In the genomic region with DNA sequence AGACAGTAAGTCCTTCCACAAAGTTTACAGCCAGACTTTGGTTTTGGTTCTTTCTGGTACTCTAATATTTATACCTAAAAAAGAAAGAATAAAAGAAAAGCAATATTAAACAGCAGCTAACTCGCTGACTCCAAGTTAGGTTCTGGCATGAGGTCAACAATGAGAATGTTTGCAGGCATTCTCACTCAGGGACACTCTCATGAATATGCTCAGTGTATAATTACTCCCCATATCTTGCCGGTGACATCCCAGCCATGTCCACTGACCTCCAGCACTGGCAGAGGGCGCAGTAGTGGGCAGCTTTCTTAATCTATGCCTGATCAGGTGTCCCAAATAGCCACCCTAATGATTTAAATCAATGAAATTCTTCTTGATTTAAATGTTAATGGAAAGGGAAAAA, we compare ENCODE assay signal across 19 cellular contexts.
"Had no signal": no experiment of that assay in that cellular context is flagged by ENCODE, and none has a peak within 500 bp of the region (broad histone marks: within the 10 kb centered on the region; RNA-seq: fewer than 3 reads in every experiment).

No MANE protein-coding gene starts in this region.

- H3K27ac Mint-ChIP-seq: dendritic cell treated with granulocyte-macrophage colony-stimulating factor and Interleukin-4, amounts not matched to agents 40 ng/mL and 50 ng/mL, for 4 days; effector memory CD8-positive, alpha-beta T cell; stimulated activated naive CD8-positive, alpha-beta T cell treated with anti-CD3 and anti-CD28 coated beads, Interleukin-15, amount 100 ng/mL, for 72 hours; T-cell had no signal

- H3K27me3 ChIP-seq: adrenal gland, brain microvascular endothelial cell, testis had no signal

- ATAC-seq: effector memory CD8-positive, alpha-beta T cell; pancreas; stimulated activated naive CD8-positive, alpha-beta T cell treated with anti-CD3 and anti-CD28 coated beads, Interleukin-15, amount 100 ng/mL, for 72 hours; T-cell had no signal

- DNase-seq: activated CD4-positive, alpha-beta T cell treated with anti-CD3 and anti-CD28 coated beads for 4 hours; activated CD8-positive, alpha-beta memory T cell treated with anti-CD3 and anti-CD28 coated beads for 24 hours; activated naive CD4-positive, alpha-beta T cell treated with Interleukin-2 at 50 U/mL for 16 hours; brain microvascular endothelial cell; effector memory CD8-positive, alpha-beta T cell; erythroblast; glutamatergic neuron; left ventricle myocardium inferior; pancreas; stimulated activated CD4-positive, alpha-beta T cell treated with anti-CD3 and anti-CD28 coated beads, Interleukin-15, amount 100 ng/mL, for 24 hours; stimulated activated CD4-positive, alpha-beta T cell treated with anti-CD3 and anti-CD28 coated beads, Interleukin-4, amount 100 ng/mL, for 4 hours; stimulated activated naive CD8-positive, alpha-beta T cell treated with anti-CD3 and anti-CD28 coated beads, Interleukin-15, amount 100 ng/mL, for 72 hours; T-cell; T1000; testis; WERI-Rb-1 had no signal

- H3K9me3 ChIP-seq: adrenal gland, left ventricle myocardium inferior, pancreas, testis had no signal

- H3K9me3 Mint-ChIP-seq: dendritic cell treated with granulocyte-macrophage colony-stimulating factor and Interleukin-4, amounts not matched to agents 40 ng/mL and 50 ng/mL, for 4 days; effector memory CD8-positive, alpha-beta T cell; neural crest cell; stimulated activated naive CD8-positive, alpha-beta T cell treated with anti-CD3 and anti-CD28 coated beads, Interleukin-15, amount 100 ng/mL, for 72 hours had no signal

- H3K27ac ChIP-seq: adrenal gland, brain microvascular endothelial cell, left ventricle myocardium inferior, pancreas, testis, WERI-Rb-1 had no signal

- H3K36me3 Mint-ChIP-seq: T-cell had no signal

- H3K36me3 ChIP-seq: adrenal gland, brain microvascular endothelial cell, left ventricle myocardium inferior, pancreas, WERI-Rb-1 had no signal

- H3K4me3 ChIP-seq: adrenal gland, left ventricle myocardium inferior, pancreas, testis had no signal

- H3K4me1 ChIP-seq: adrenal gland, left ventricle myocardium inferior, pancreas, testis had no signal

- H3K4me3 Mint-ChIP-seq: dendritic cell treated with granulocyte-macrophage colony-stimulating factor and Interleukin-4, amounts not matched to agents 40 ng/mL and 50 ng/mL, for 4 days; effector memory CD8-positive, alpha-beta T cell; neural crest cell; stimulated activated naive CD8-positive, alpha-beta T cell treated with anti-CD3 and anti-CD28 coated beads, Interleukin-15, amount 100 ng/mL, for 72 hours; T-cell had no signal

- H3K4me1 Mint-ChIP-seq: neural crest cell; stimulated activated naive CD8-positive, alpha-beta T cell treated with anti-CD3 and anti-CD28 coated beads, Interleukin-15, amount 100 ng/mL, for 72 hours; T-cell had no signal

- H3K27me3 Mint-ChIP-seq: dendritic cell treated with granulocyte-macrophage colony-stimulating factor and Interleukin-4, amounts not matched to agents 40 ng/mL and 50 ng/mL, for 4 days; effector memory CD8-positive, alpha-beta T cell; stimulated activated naive CD8-positive, alpha-beta T cell treated with anti-CD3 and anti-CD28 coated beads, Interleukin-15, amount 100 ng/mL, for 72 hours; T-cell had no signal
